Comparison of ENCODE assay signal across 27 cellular contexts in the genomic region with DNA sequence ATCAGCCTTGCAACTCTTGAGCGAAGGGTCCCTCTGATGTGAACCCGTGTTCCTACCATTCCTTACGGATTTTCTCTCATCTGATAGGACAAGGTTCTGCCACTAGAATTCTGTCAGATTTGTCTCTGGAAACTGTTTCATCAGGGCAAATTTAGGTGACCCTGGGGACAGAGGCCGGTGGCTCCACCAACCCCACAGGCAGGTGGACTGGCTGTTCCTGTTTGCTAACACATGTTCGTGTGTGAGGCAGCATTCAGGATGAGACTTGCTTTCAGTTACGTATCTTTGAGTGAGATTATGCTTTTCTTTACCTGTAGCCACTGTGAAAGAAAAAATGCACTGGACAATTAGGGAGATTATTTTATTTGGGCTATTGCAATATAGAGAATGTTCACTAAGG.
DNase-seq lines count a peak whose midpoint lies in the region; ATAC-seq, FAIRE-seq and TF ChIP-seq lines count a peak whose summit lies in the region.
"Had no signal": no experiment of that assay in that cellular context is flagged by ENCODE, and none has a peak within 500 bp of the region (broad histone marks: within the 10 kb centered on the region; RNA-seq: fewer than 3 reads in every experiment).

No MANE protein-coding gene starts in this region.

- peaks cover 6% of the 10 kb centered on the region for H3K9me3 Mint-ChIP-seq in activated CD8-positive, alpha-beta memory T cell treated with anti-CD3 and anti-CD28 coated beads, Interleukin-2, amount 10 ng/mL, durations not matched to agents 7 days and 5 days (ENCODE audit: low read depth)

- no peak overlapping the region for H3K27ac Mint-ChIP-seq in activated CD8-positive, alpha-beta memory T cell treated with anti-CD3 and anti-CD28 coated beads, Interleukin-2, amount 10 ng/mL, durations not matched to agents 7 days and 5 days
- H3K27ac Mint-ChIP-seq: CD14-positive monocyte; CD4-positive, alpha-beta memory T cell; CD4-positive, CD25-positive, alpha-beta regulatory T cell; CD8-positive, alpha-beta memory T cell had no signal

- no peak overlapping the region for H3K4me3 ChIP-seq in IMR-90 (ENCODE audit: insufficient read depth, low read depth, low read length)
- H3K4me3 ChIP-seq in epithelial cell of esophagus (ENCODE audit: low read length), result no peak overlapping the region
- H3K4me3 ChIP-seq in keratinocyte (ENCODE audit: control insufficient read depth in 2 of 3, extremely low read depth in 1 of 3, insufficient read depth in 2 of 3, low read depth in 1 of 3, low read length in 3 of 3), result no peak overlapping the region
- H3K4me3 ChIP-seq in trophoblast cell (ENCODE audit: low read depth, low read length), result no peak overlapping the region
- H3K4me3 ChIP-seq: BLaER1 had no signal

- H2BK15ac ChIP-seq in IMR-90 (ENCODE audit: low read depth, low read length), result no peak overlapping the region

- no peak overlapping the region for H4K91ac ChIP-seq in IMR-90 (ENCODE audit: insufficient read depth, low read depth, low read length)
- no peak overlapping the region for H4K91ac ChIP-seq in trophoblast cell (ENCODE audit: low read depth, low read length)

- TF ChIP-seq RAD21 in IMR-90 (IDR thresholded peaks at IDR 0.05; ENCODE audit: low read length), result no peak

- H4K20me1 ChIP-seq in IMR-90 (ENCODE audit: insufficient read depth, low read length), result no peaks in the 10 kb centered on the region
- H4K20me1 ChIP-seq in keratinocyte (ENCODE audit: control insufficient read depth, extremely low read depth, insufficient read depth, low read length), result no peaks in the 10 kb centered on the region
- H4K20me1 ChIP-seq: BLaER1 had no signal

- no peak for TF ChIP-seq POLR2A in IMR-90 (IDR thresholded peaks at IDR 0.05; ENCODE audit: low read depth, low read length)

- H3K27me3 Mint-ChIP-seq in activated CD8-positive, alpha-beta memory T cell treated with anti-CD3 and anti-CD28 coated beads, Interleukin-2, amount 10 ng/mL, durations not matched to agents 7 days and 5 days, result no peaks in the 10 kb centered on the region
- H3K27me3 Mint-ChIP-seq: CD4-positive, alpha-beta memory T cell; CD4-positive, CD25-positive, alpha-beta regulatory T cell; CD8-positive, alpha-beta memory T cell had no signal

- H3K4me2 ChIP-seq in IMR-90 (ENCODE audit: low read depth, low read length), result no peak overlapping the region
- no peak overlapping the region for H3K4me2 ChIP-seq in keratinocyte (ENCODE audit: control insufficient read depth, extremely low read depth, insufficient read depth, low read depth, low read length)
- H3K4me2 ChIP-seq in trophoblast cell (ENCODE audit: low read length), result no peak overlapping the region
- H3K4me2 ChIP-seq: BLaER1 had no signal

- H2AK9ac ChIP-seq in IMR-90 (replicated peaks; ENCODE audit: low read depth, low read length, poor library complexity), result no peak overlapping the region

- H2BK5ac ChIP-seq in IMR-90 (ENCODE audit: low read depth, low read length, poor library complexity, severe bottlenecking) (no peak overlapping the region), trophoblast cell (ENCODE audit: low read depth, low read length, poor library complexity) (no peak overlapping the region)

- no peak overlapping the region for H3K27ac ChIP-seq in IMR-90 (ENCODE audit: insufficient read depth, low read length)
- H3K27ac ChIP-seq in keratinocyte (ENCODE audit: control insufficient read depth, insufficient read depth, low read length), result no peak overlapping the region
- no peak overlapping the region for H3K27ac ChIP-seq in trophoblast cell (ENCODE audit: low read depth, low read length)
- H3K27ac ChIP-seq: BLaER1 had no signal

- H2AK5ac ChIP-seq in IMR-90 (ENCODE audit: low read depth, low read length) (0 out of 2 replicates have a peak overlapping the region, but pooled peaks have one; percentile 30), trophoblast cell (ENCODE audit: low read length) (no peak overlapping the region)

- H3K4ac ChIP-seq in IMR-90 (ENCODE audit: low read depth, low read length), result no peak overlapping the region
- H3K4ac ChIP-seq in trophoblast cell (ENCODE audit: low read depth, low read length), result no peak overlapping the region

- H3K18ac ChIP-seq in IMR-90 (ENCODE audit: low read depth, low read length) (no peak overlapping the region), trophoblast cell (ENCODE audit: low read length) (no peak overlapping the region)

- intact Hi-C loops in IMR-90 (cut with micrococcal nuclease), result no loop called here

- in situ Hi-C loops in IMR-90 (cut with MboI; ENCODE audit: low sequenced_read_pairs), result no loop called here

- H4K8ac ChIP-seq in IMR-90 (ENCODE audit: low read depth in 2 of 2, low read length in 2 of 2), result no peak overlapping the region
- H4K8ac ChIP-seq in trophoblast cell (ENCODE audit: low read depth, low read length), result no peak overlapping the region

- H3K14ac ChIP-seq in IMR-90 (replicated peaks; ENCODE audit: low read depth, low read length) (no peak overlapping the region), trophoblast cell (ENCODE audit: low read length) (no peak overlapping the region)

- no peaks in the 10 kb centered on the region for H3K36me3 Mint-ChIP-seq in activated CD8-positive, alpha-beta memory T cell treated with anti-CD3 and anti-CD28 coated beads, Interleukin-2, amount 10 ng/mL, durations not matched to agents 7 days and 5 days
- H3K36me3 Mint-ChIP-seq: CD14-positive monocyte; CD4-positive, alpha-beta memory T cell; CD4-positive, CD25-positive, alpha-beta regulatory T cell had no signal

- ATAC-seq in IMR-90 (ENCODE audit: low read depth), result no peak
- ATAC-seq in activated CD8-positive, alpha-beta memory T cell treated with anti-CD3 and anti-CD28 coated beads, Interleukin-2, amount 10 ng/mL, durations not matched to agents 7 days and 5 days, result no peak
- no peak for ATAC-seq in HG03442 (IDR thresholded peaks at IDR 0.05; ENCODE audit: unreplicated experiment)

- H3K79me1 ChIP-seq in IMR-90 (ENCODE audit: low read depth in 1 of 2, low read length in 2 of 2), result no peaks in the 10 kb centered on the region
- no peaks in the 10 kb centered on the region for H3K79me1 ChIP-seq in trophoblast cell (ENCODE audit: low read length)

- no peak overlapping the region for H3K56ac ChIP-seq in IMR-90 (ENCODE audit: extremely low read depth, insufficient read depth, low read length)

- H3K27me3 ChIP-seq in IMR-90 (ENCODE audit: control insufficient read depth, insufficient read depth, low read length) (no peaks in the 10 kb centered on the region), keratinocyte (ENCODE audit: control insufficient read depth, extremely low read depth, insufficient read depth, low read length) (no peaks in the 10 kb centered on the region), trophoblast cell (ENCODE audit: insufficient read depth, low read length) (no peaks in the 10 kb centered on the region)
- H3K27me3 ChIP-seq: BE2C, BLaER1 had no signal

- POLR2A ChIA-PET in IMR-90 (lab: Charles Lee; ENCODE audit: unreplicated experiment), result no interaction called here

- no peak overlapping the region for H2BK12ac ChIP-seq in trophoblast cell (ENCODE audit: low read length)

- no peaks in the 10 kb centered on the region for H3K79me2 ChIP-seq in keratinocyte (ENCODE audit: control insufficient read depth, insufficient read depth, low read length)
- H3K79me2 ChIP-seq in trophoblast cell (ENCODE audit: control insufficient read depth, insufficient read depth, low read length, poor library complexity), result no peaks in the 10 kb centered on the region

- peaks cover 13% of the 10 kb centered on the region for H3K9me1 ChIP-seq in IMR-90 (ENCODE audit: insufficient read depth, low read length)
- no peaks in the 10 kb centered on the region for H3K9me1 ChIP-seq in keratinocyte (ENCODE audit: control insufficient read depth, extremely low read depth, insufficient read depth, low read length)

- H2BK20ac ChIP-seq in IMR-90 (ENCODE audit: low read depth, low read length), result no peak overlapping the region

- dilution Hi-C loops in IMR-90 (cut with HindIII; ENCODE audit: low sequenced_read_pairs, unreplicated experiment), result no loop called here
- dilution Hi-C loops in keratinocyte (cut with MboI; ENCODE audit: extremely low pct_ligation_motif_present, low sequenced_read_pairs), result no loop called here

- H3K9ac ChIP-seq in IMR-90 (ENCODE audit: low read depth, low read length) (no peak overlapping the region), keratinocyte (ENCODE audit: control insufficient read depth, extremely low read depth, insufficient read depth, low read length) (no peak overlapping the region), trophoblast cell (ENCODE audit: low read length) (no peak overlapping the region)
- H3K9ac ChIP-seq: BLaER1 had no signal

- H2AFZ ChIP-seq in IMR-90 (replicated peaks; ENCODE audit: low read length, poor library complexity) (no peak overlapping the region), keratinocyte (ENCODE audit: control insufficient read depth, low read length) (no peak overlapping the region), trophoblast cell (ENCODE audit: insufficient read depth, low read length, poor library complexity) (no peak overlapping the region)

- CTCF ChIA-PET in IMR-90 (lab: Yijun Ruan, JAX), result no interaction called here
- CTCF ChIA-PET in activated CD8-positive, alpha-beta memory T cell treated with anti-CD3 and anti-CD28 coated beads, Interleukin-2, amount 10 ng/mL, durations not matched to agents 7 days and 5 days (lab: Charles Lee), result no interaction called here

- H4K12ac ChIP-seq in trophoblast cell (ENCODE audit: low read depth, low read length), result no peak overlapping the region

- no peaks in the 10 kb centered on the region for H3K9me3 ChIP-seq in IMR-90 (ENCODE audit: control insufficient read depth, insufficient read depth, low read length)
- no peaks in the 10 kb centered on the region for H3K9me3 ChIP-seq in keratinocyte (ENCODE audit: control insufficient read depth, low read depth, low read length)
- peaks cover 6% of the 10 kb centered on the region for H3K9me3 ChIP-seq in trophoblast cell (ENCODE audit: insufficient read depth, low read depth, low read length)
- H3K9me3 ChIP-seq: BE2C, BLaER1 had no signal

- H3K4me1 ChIP-seq in IMR-90 (ENCODE audit: control insufficient read depth, insufficient read depth, low read length) (peaks cover 7% of the 10 kb centered on the region), keratinocyte (ENCODE audit: control insufficient read depth, extremely low read depth, insufficient read depth, low read length) (peaks cover 14% of the 10 kb centered on the region), trophoblast cell (ENCODE audit: control insufficient read depth in 1 of 2, insufficient read depth in 2 of 2, low read length in 2 of 2) (no peaks in the 10 kb centered on the region)
- H3K4me1 ChIP-seq: BE2C, BLaER1 had no signal

- no TSS peak for BruUV-seq in IMR-90 (replicated peaks; lab: Mats Ljungman, UMichigan)

- no peak for DNase-seq in IMR-90
- DNase-seq in epithelial cell of esophagus (ENCODE audit: low read depth), result peak; percentile 31
- no peak for DNase-seq in keratinocyte (ENCODE audit: low read depth, low spot score)
- peak; percentile 48 to 68 for DNase-seq in trophoblast cell
- DNase-seq in activated CD8-positive, alpha-beta memory T cell treated with anti-CD3 and anti-CD28 coated beads, Interleukin-2, amount 10 ng/mL, durations not matched to agents 7 days and 5 days, result no peak
- no peak for DNase-seq in amniotic stem cell (lab: John Stamatoyannopoulos, UW)
- no peak for DNase-seq in GDM1 (lab: John Stamatoyannopoulos, UW)
- DNase-seq: 8988T; ACHN; BE2C; C1 segment of cervical spinal cord; CD4-positive, alpha-beta memory T cell; CD4-positive, CD25-positive, alpha-beta regulatory T cell; CD8-positive, alpha-beta memory T cell; COR-L47; DMS 273 treated with DMSO at 0.1 percent for 48 hours; DMS153; DMS53; DMS79; DND-41; EL; GF-D8 had no signal

- no peak for TF ChIP-seq CTCF in IMR-90 (conservative IDR thresholded peaks at IDR 0.05; ENCODE audit: low read depth, low read length)
- TF ChIP-seq CTCF in epithelial cell of esophagus (IDR thresholded peaks at IDR 0.05; ENCODE audit: insufficient read depth, low read depth, low read length, missing control alignments), result no peak
- TF ChIP-seq CTCF in keratinocyte (optimal IDR thresholded peaks at IDR 0.05 in 1 of 3, IDR thresholded peaks at IDR 0.05 in 1 of 3, conservative IDR thresholded peaks at IDR 0.05 in 1 of 3; ENCODE audit: extremely low read depth in 1 of 3, insufficient read depth in 2 of 3, low read length in 3 of 3), result no peak

- H3K4me1 Mint-ChIP-seq in activated CD8-positive, alpha-beta memory T cell treated with anti-CD3 and anti-CD28 coated beads, Interleukin-2, amount 10 ng/mL, durations not matched to agents 7 days and 5 days, result peaks cover 4% of the 10 kb centered on the region
- H3K4me1 Mint-ChIP-seq: CD14-positive monocyte; CD4-positive, alpha-beta memory T cell; CD4-positive, CD25-positive, alpha-beta regulatory T cell; CD8-positive, alpha-beta memory T cell had no signal

- 100% methylated on average over 3 of the region's 6 CpGs; no CpG with 5 or more reads in 1 of the 2 experiments for WGBS in IMR-90 (ENCODE audit: extremely low coverage in 2 of 2, insufficient read length in 1 of 2), 2 experiments
- WGBS in trophoblast cell (ENCODE audit: extremely low coverage, insufficient coverage, insufficient read length), result no CpG with 5 or more reads among the region's 6 CpGs

- FAIRE-seq in keratinocyte (lab: Jason Lieb, UNC), result peak; percentile 59
- FAIRE-seq: A204.1, GM12891 had no signal

- no peak overlapping the region for H3K23ac ChIP-seq in IMR-90 (ENCODE audit: low read depth, low read length)
- H3K23ac ChIP-seq in trophoblast cell (ENCODE audit: low read length), result no peak overlapping the region

- H4K5ac ChIP-seq in IMR-90 (ENCODE audit: low read depth, low read length), result no peak overlapping the region

- no peak overlapping the region for H2BK120ac ChIP-seq in IMR-90 (ENCODE audit: low read depth, low read length)
- H2BK120ac ChIP-seq in trophoblast cell (ENCODE audit: insufficient read depth, low read length, poor library complexity), result no peak overlapping the region

- H3K36me3 ChIP-seq in IMR-90 (ENCODE audit: control insufficient read depth, insufficient read depth, low read length), result no peaks in the 10 kb centered on the region
- no peaks in the 10 kb centered on the region for H3K36me3 ChIP-seq in keratinocyte (ENCODE audit: control insufficient read depth in 2 of 2, extremely low read depth in 1 of 2, insufficient read depth in 2 of 2, low read length in 2 of 2)
- no peaks in the 10 kb centered on the region for H3K36me3 ChIP-seq in trophoblast cell (ENCODE audit: control insufficient read depth in 1 of 2, insufficient read depth in 2 of 2, low read length in 2 of 2)
- H3K36me3 ChIP-seq: BE2C, BLaER1 had no signal

- H3K4me3 Mint-ChIP-seq in activated CD8-positive, alpha-beta memory T cell treated with anti-CD3 and anti-CD28 coated beads, Interleukin-2, amount 10 ng/mL, durations not matched to agents 7 days and 5 days, result no peak overlapping the region
- H3K4me3 Mint-ChIP-seq: CD14-positive monocyte; CD4-positive, alpha-beta memory T cell; CD4-positive, CD25-positive, alpha-beta regulatory T cell; CD8-positive, alpha-beta memory T cell had no signal

Comparison
In these comparisons a context has a peak if more than half of its experiments do, and no peak if none do; other contexts are left out.
1. DNase-seq: peak in epithelial cell of esophagus (single experiment) and trophoblast cell (2 of 2); none in IMR-90 (single experiment), keratinocyte (single experiment), activated CD8-positive, alpha-beta memory T cell treated with anti-CD3 and anti-CD28 coated beads, Interleukin-2, amount 10 ng/mL, durations not matched to agents 7 days and 5 days (single experiment), amniotic stem cell (single experiment) and GDM1 (single experiment).